In genomic region chr6:32825966-32826365, GRCh38 we compare ENCODE assay signal across 8 cellular contexts. TPM values are rescaled to one million over a fixed set of nuclear protein-coding genes. Genes with fewer than 3 reads are reported as not detected.
A peak's percentile ranks its signal among the peaks of the same experiment; 100 is the strongest.
DNase-seq lines count a peak whose midpoint lies in the region; TF ChIP-seq lines count a peak whose summit lies in the region.

No MANE protein-coding gene starts in this region.

- peaks cover 8% of the 10 kb centered on the region for H3K36me3 Mint-ChIP-seq in osteocyte (ENCODE audit: unreplicated experiment)

- H3K27me3 Mint-ChIP-seq in osteocyte (ENCODE audit: unreplicated experiment), result no peaks in the 10 kb centered on the region

- TF ChIP-seq CTCF in NB4 (IDR thresholded peaks at IDR 0.05; ENCODE audit: low read depth, low read length) (peak; percentile 10), epithelial cell of proximal tubule (conservative IDR thresholded peaks at IDR 0.05; ENCODE audit: low read depth, low read length) (peak; percentile 66), osteocyte (IDR thresholded peaks at IDR 0.05) (peak; percentile 56)

- H3K4me1 Mint-ChIP-seq in osteocyte (ENCODE audit: unreplicated experiment), result no peaks in the 10 kb centered on the region

- no peak overlapping the region for H3K27ac Mint-ChIP-seq in osteocyte (ENCODE audit: unreplicated experiment)

- no peak overlapping the region for H3K4me3 Mint-ChIP-seq in osteocyte (ENCODE audit: unreplicated experiment)

- DNase-seq in EH (ENCODE audit: low read depth) (peak; percentile 72), NB4 (ENCODE audit: low read depth) (peak; percentile 29), epithelial cell of proximal tubule (ENCODE audit: low read depth) (no peak), osteocyte (ENCODE audit: extremely low spot score, unreplicated experiment) (no peak), GF-D8 (lab: John Stamatoyannopoulos, UW) (no peak), NCI-H2029 treated with DMSO at 0.1 percent for 48 hours (lab: John Stamatoyannopoulos, UW) (no peak), iPS-NIHi11 (ENCODE audit: low spot score) (no peak), NCI-H2171 treated with DMSO at 0.1 percent for 48 hours (lab: John Stamatoyannopoulos, UW) (no peak)

- no peaks in the 10 kb centered on the region for H3K9me3 Mint-ChIP-seq in osteocyte (ENCODE audit: unreplicated experiment)

- no peak for TF ChIP-seq POLR2A in NB4 (IDR thresholded peaks at IDR 0.05; ENCODE audit: extremely low read depth, insufficient read length)

- H3K4me3 ChIP-seq in NB4 (ENCODE audit: low read depth, low read length) (no peak overlapping the region), epithelial cell of proximal tubule (ENCODE audit: low read depth, low read length) (no peak overlapping the region)

RNA-seq across cellular contexts. Expression of gene HLA-DOB, which starts 9.2 kb away (rescaled TPM):
- total RNA-seq in epithelial cell of proximal tubule, result 0.58 TPM in 1 of 2 replicates, not detected in the other
- total RNA-seq in osteocyte, result 0.24 and 0.57 TPM in 2 replicates

RNA-seq across cellular contexts. Expression of gene TAP2, which starts 12.6 kb away (rescaled TPM):
- total RNA-seq in epithelial cell of proximal tubule (23.6 and 29.4 TPM in 2 replicates), osteocyte (50.1 and 51.9 TPM in 2 replicates)

RNA-seq across cellular contexts. Expression of gene PSMB8, which starts 17.9 kb away (rescaled TPM):
- total RNA-seq in epithelial cell of proximal tubule (75.1 and 84.4 TPM in 2 replicates), osteocyte (66.1 and 68.8 TPM in 2 replicates)

RNA-seq across cellular contexts. Expression of gene TAP1, which starts 27.5 kb away (rescaled TPM):
- total RNA-seq in epithelial cell of proximal tubule, result 50.7 and 54.5 TPM in 2 replicates
- total RNA-seq in osteocyte, result 33.2 and 34.5 TPM in 2 replicates

RNA-seq across cellular contexts. Expression of gene PSMB9, which starts 28.0 kb away (rescaled TPM):
- total RNA-seq in epithelial cell of proximal tubule (20.5 and 24.3 TPM in 2 replicates), osteocyte (20.8 and 26.2 TPM in 2 replicates)

Comparison
In these comparisons a context has a peak if more than half of its experiments do, and no peak if none do; other contexts are left out.
1. DNase-seq: peak in EH (single experiment) and NB4 (single experiment); none in epithelial cell of proximal tubule (single experiment), osteocyte (single experiment), GF-D8 (single experiment), NCI-H2029 treated with DMSO at 0.1 percent for 48 hours (single experiment), iPS-NIHi11 (single experiment) and NCI-H2171 treated with DMSO at 0.1 percent for 48 hours (single experiment).
2. CTCF ChIP-seq: peak in every context shown above with its lines; median percentile 66 in epithelial cell of proximal tubule; 56 in osteocyte; 10 in NB4.